In genomic region chr1:190608282-190608681, GRCh38 we compare ENCODE assay signal across 1 cellular context.
TF ChIP-seq lines count a peak whose summit lies in the region.

No MANE protein-coding gene starts in this region.

TF ChIP-seq in K562, 482 proteins besides CTCF, POLR2A, EP300 and RAD21 (continued from another document):
- TF ChIP-seq CC2D1A (IDR thresholded peaks at IDR 0.05): no peak
- no peak for TF ChIP-seq HDAC2 (IDR thresholded peaks at IDR 0.05)
- TF ChIP-seq FOXO4 (CRISPR knock-in tag; IDR thresholded peaks at IDR 0.05): no peak
- no peak for TF ChIP-seq ZNF589 (CRISPR knock-in tag; IDR thresholded peaks at IDR 0.05; ENCODE audit: low read depth)
- TF ChIP-seq ARID1B (IDR thresholded peaks at IDR 0.05): peak; percentile 46; the same call in 1 of the 2 replicates
- TF ChIP-seq EGR1 (conservative IDR thresholded peaks at IDR 0.05): 0 out of 2 replicates have a peak, but pooled peaks have one; percentile 38
- no peak for TF ChIP-seq ZNF79 (CRISPR knock-in tag; IDR thresholded peaks at IDR 0.05; ENCODE audit: low read depth)
- TF ChIP-seq TAF7 (tag; IDR thresholded peaks at IDR 0.05): no peak
- TF ChIP-seq CBFA2T2 (conservative IDR thresholded peaks at IDR 0.05): peak; percentile 70
- TF ChIP-seq RCOR1 (IDR thresholded peaks at IDR 0.05; ENCODE audit: borderline replicate concordance in 1 of 2, low read depth in 2 of 2, low read length in 2 of 2): no peak
- TF ChIP-seq TAL1 (IDR thresholded peaks at IDR 0.05): peak; percentile 55
- TF ChIP-seq TRIM25 (IDR thresholded peaks at IDR 0.05; ENCODE audit: borderline replicate concordance): no peak
- no peak for TF ChIP-seq PRMT5 (CRISPR knock-in tag; IDR thresholded peaks at IDR 0.05)
- no peak for TF ChIP-seq BRCA1 (IDR thresholded peaks at IDR 0.05)
- TF ChIP-seq BRCA1 (CRISPR knock-in tag; IDR thresholded peaks at IDR 0.05): no peak
- TF ChIP-seq BRD9 (IDR thresholded peaks at IDR 0.05; ENCODE audit: low read depth, partially characterized antibody): no peak
- TF ChIP-seq ZC3H4 (CRISPR knock-in tag; IDR thresholded peaks at IDR 0.05; ENCODE audit: borderline replicate concordance): no peak
- no peak for TF ChIP-seq ZNF395 (CRISPR knock-in tag; IDR thresholded peaks at IDR 0.05)
- TF ChIP-seq ZBTB40 (IDR thresholded peaks at IDR 0.05): no peak
- no peak for TF ChIP-seq ZBTB40 (CRISPR knock-in tag; IDR thresholded peaks at IDR 0.05)
- no peak for TF ChIP-seq ILK (tag; IDR thresholded peaks at IDR 0.05; ENCODE audit: borderline replicate concordance, low read depth)
- peak; percentile 31 to 48; a peak in 1 of 4 replicates for TF ChIP-seq KDM1A (IDR thresholded peaks at IDR 0.05)
- TF ChIP-seq HDGF (IDR thresholded peaks at IDR 0.05): no peak
- no peak for TF ChIP-seq ZNF785 (CRISPR knock-in tag; IDR thresholded peaks at IDR 0.05)
- peak; percentile 40; the same call in 1 of the 2 replicates for TF ChIP-seq NCOR1 (IDR thresholded peaks at IDR 0.05)
- no peak for TF ChIP-seq ASH1L (IDR thresholded peaks at IDR 0.05; ENCODE audit: borderline replicate concordance, low read depth, partially characterized antibody)
- no peak for TF ChIP-seq HDAC6 (IDR thresholded peaks at IDR 0.05; ENCODE audit: low read depth, low read length)
- no peak for TF ChIP-seq STAG1 (CRISPR knock-in tag; IDR thresholded peaks at IDR 0.05; ENCODE audit: borderline replicate concordance)
- no peak for TF ChIP-seq SMARCB1 (IDR thresholded peaks at IDR 0.05; ENCODE audit: insufficient read length, low read depth)
